In the genomic region with DNA sequence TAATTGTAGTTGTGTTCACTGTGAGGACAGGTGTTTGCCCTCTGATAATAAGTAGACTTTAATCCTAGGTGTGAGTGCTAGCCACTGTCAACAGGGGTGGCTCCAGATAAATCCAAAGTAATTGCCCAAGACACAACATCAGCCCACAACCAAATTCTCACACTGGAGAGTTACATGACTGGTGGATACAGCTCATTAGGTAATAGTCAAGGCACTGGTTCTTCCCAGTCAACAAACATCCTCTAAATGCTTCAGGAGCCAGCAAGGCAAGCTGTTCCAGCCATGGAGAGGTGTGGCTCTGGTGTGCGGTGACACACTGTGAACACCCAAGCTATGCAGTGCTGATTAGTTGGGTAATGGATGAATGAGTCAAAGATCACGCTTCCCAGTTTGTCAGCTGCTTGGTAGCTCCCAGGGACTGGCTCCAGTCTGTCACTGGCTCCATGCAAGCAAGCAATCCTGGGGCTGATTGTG, we compare ENCODE assay signal across 1 cellular context.
TF ChIP-seq lines count a peak whose summit lies in the region.

No MANE protein-coding gene starts in this region.

TF ChIP-seq in K562, 482 proteins besides CTCF, POLR2A, EP300 and RAD21 (continued from another document and continues in another):
- TF ChIP-seq, protein P1, sequence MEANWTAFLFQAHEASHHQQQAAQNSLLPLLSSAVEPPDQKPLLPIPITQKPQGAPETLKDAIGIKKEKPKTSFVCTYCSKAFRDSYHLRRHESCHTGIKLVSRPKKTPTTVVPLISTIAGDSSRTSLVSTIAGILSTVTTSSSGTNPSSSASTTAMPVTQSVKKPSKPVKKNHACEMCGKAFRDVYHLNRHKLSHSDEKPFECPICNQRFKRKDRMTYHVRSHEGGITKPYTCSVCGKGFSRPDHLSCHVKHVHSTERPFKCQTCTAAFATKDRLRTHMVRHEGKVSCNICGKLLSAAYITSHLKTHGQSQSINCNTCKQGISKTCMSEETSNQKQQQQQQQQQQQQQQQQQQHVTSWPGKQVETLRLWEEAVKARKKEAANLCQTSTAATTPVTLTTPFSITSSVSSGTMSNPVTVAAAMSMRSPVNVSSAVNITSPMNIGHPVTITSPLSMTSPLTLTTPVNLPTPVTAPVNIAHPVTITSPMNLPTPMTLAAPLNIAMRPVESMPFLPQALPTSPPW (CRISPR knock-in tag; IDR thresholded peaks at IDR 0.05): no peak
- TF ChIP-seq GABPB2 (CRISPR knock-in tag; conservative IDR thresholded peaks at IDR 0.05) (no peak), HDAC8 (tag; IDR thresholded peaks at IDR 0.05) (no peak), MYC (IDR thresholded peaks at IDR 0.05; ENCODE audit: low read depth, low read length) (no peak), MYC (CRISPR knock-in tag; IDR thresholded peaks at IDR 0.05; ENCODE audit: borderline replicate concordance, low read depth) (no peak), MEF2D (tag; conservative IDR thresholded peaks at IDR 0.05; ENCODE audit: low read depth) (no peak), TGIF2 (CRISPR knock-in tag; IDR thresholded peaks at IDR 0.05) (no peak), BRD4 (IDR thresholded peaks at IDR 0.05) (no peak), DMBX1 (CRISPR knock-in tag; IDR thresholded peaks at IDR 0.05; ENCODE audit: borderline replicate concordance) (no peak), ZNF41 (CRISPR knock-in tag; conservative IDR thresholded peaks at IDR 0.05) (no peak), SPI1 (IDR thresholded peaks at IDR 0.05; ENCODE audit: borderline replicate concordance, low read depth, low read length) (no peak), KLF6 (CRISPR knock-in tag; IDR thresholded peaks at IDR 0.05; ENCODE audit: borderline replicate concordance) (no peak), THRAP3 (IDR thresholded peaks at IDR 0.05; ENCODE audit: borderline replicate concordance) (no peak), RCOR1 (IDR thresholded peaks at IDR 0.05; ENCODE audit: borderline replicate concordance in 1 of 2, low read depth in 2 of 2, low read length in 2 of 2) (0 out of 4 replicates have a peak, but pooled peaks of 1 of the 2 experiments have one; percentile 30), ZNF699 (CRISPR knock-in tag; IDR thresholded peaks at IDR 0.05; ENCODE audit: insufficient replicate concordance) (no peak), SIN3B (IDR thresholded peaks at IDR 0.05; ENCODE audit: low read depth) (no peak), IRF2 (CRISPR knock-in tag; IDR thresholded peaks at IDR 0.05) (no peak), ZNF3 (CRISPR knock-in tag; IDR thresholded peaks at IDR 0.05) (no peak), MAFK (IDR thresholded peaks at IDR 0.05; ENCODE audit: low read length) (no peak), ZNF212 (CRISPR knock-in tag; IDR thresholded peaks at IDR 0.05) (no peak), POLR2AphosphoS2 (IDR thresholded peaks at IDR 0.05; ENCODE audit: low read length) (no peak), ZSCAN29 (IDR thresholded peaks at IDR 0.05) (no peak), ADNP (tag; IDR thresholded peaks at IDR 0.05) (no peak), ZNF589 (CRISPR knock-in tag; IDR thresholded peaks at IDR 0.05; ENCODE audit: low read depth) (no peak), KDM1A (IDR thresholded peaks at IDR 0.05) (peak in 1 of 2 experiments; percentile 14; a peak in 1 of 4 replicates), BRF1 (IDR thresholded peaks at IDR 0.05; ENCODE audit: borderline replicate concordance, extremely low read depth, insufficient read length) (no peak), TAF15 (IDR thresholded peaks at IDR 0.05; ENCODE audit: low read depth, low read length) (no peak), SMARCC2 (IDR thresholded peaks at IDR 0.05; ENCODE audit: low read depth) (no peak), TEAD4 (IDR thresholded peaks at IDR 0.05; ENCODE audit: low read length) (peak; percentile 60), TEAD4 (CRISPR knock-in tag; IDR thresholded peaks at IDR 0.05; ENCODE audit: borderline replicate concordance) (no peak), NCOA1 (IDR thresholded peaks at IDR 0.05; ENCODE audit: low read depth) (no peak), GABPB1 (CRISPR knock-in tag; IDR thresholded peaks at IDR 0.05) (no peak), SMARCA4 (IDR thresholded peaks at IDR 0.05) (peak; percentile 40; the same call in 1 of the 2 replicates), TFAM (CRISPR knock-in tag; conservative IDR thresholded peaks at IDR 0.05) (no peak), HDAC6 (IDR thresholded peaks at IDR 0.05; ENCODE audit: low read depth, low read length) (no peak), HOXB6 (CRISPR knock-in tag; IDR thresholded peaks at IDR 0.05; ENCODE audit: borderline replicate concordance) (no peak)
- TF ChIP-seq, protein P2, sequence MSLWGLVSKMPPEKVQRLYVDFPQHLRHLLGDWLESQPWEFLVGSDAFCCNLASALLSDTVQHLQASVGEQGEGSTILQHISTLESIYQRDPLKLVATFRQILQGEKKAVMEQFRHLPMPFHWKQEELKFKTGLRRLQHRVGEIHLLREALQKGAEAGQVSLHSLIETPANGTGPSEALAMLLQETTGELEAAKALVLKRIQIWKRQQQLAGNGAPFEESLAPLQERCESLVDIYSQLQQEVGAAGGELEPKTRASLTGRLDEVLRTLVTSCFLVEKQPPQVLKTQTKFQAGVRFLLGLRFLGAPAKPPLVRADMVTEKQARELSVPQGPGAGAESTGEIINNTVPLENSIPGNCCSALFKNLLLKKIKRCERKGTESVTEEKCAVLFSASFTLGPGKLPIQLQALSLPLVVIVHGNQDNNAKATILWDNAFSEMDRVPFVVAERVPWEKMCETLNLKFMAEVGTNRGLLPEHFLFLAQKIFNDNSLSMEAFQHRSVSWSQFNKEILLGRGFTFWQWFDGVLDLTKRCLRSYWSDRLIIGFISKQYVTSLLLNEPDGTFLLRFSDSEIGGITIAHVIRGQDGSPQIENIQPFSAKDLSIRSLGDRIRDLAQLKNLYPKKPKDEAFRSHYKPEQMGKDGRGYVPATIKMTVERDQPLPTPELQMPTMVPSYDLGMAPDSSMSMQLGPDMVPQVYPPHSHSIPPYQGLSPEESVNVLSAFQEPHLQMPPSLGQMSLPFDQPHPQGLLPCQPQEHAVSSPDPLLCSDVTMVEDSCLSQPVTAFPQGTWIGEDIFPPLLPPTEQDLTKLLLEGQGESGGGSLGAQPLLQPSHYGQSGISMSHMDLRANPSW (CRISPR knock-in tag; IDR thresholded peaks at IDR 0.05): no peak
- TF ChIP-seq, protein P3, sequence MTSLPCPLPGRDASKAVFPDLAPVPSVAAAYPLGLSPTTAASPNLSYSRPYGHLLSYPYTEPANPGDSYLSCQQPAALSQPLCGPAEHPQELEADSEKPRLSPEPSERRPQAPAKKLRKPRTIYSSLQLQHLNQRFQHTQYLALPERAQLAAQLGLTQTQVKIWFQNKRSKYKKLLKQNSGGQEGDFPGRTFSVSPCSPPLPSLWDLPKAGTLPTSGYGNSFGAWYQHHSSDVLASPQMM (CRISPR knock-in tag; IDR thresholded peaks at IDR 0.05): no peak
- TF ChIP-seq, protein P4, sequence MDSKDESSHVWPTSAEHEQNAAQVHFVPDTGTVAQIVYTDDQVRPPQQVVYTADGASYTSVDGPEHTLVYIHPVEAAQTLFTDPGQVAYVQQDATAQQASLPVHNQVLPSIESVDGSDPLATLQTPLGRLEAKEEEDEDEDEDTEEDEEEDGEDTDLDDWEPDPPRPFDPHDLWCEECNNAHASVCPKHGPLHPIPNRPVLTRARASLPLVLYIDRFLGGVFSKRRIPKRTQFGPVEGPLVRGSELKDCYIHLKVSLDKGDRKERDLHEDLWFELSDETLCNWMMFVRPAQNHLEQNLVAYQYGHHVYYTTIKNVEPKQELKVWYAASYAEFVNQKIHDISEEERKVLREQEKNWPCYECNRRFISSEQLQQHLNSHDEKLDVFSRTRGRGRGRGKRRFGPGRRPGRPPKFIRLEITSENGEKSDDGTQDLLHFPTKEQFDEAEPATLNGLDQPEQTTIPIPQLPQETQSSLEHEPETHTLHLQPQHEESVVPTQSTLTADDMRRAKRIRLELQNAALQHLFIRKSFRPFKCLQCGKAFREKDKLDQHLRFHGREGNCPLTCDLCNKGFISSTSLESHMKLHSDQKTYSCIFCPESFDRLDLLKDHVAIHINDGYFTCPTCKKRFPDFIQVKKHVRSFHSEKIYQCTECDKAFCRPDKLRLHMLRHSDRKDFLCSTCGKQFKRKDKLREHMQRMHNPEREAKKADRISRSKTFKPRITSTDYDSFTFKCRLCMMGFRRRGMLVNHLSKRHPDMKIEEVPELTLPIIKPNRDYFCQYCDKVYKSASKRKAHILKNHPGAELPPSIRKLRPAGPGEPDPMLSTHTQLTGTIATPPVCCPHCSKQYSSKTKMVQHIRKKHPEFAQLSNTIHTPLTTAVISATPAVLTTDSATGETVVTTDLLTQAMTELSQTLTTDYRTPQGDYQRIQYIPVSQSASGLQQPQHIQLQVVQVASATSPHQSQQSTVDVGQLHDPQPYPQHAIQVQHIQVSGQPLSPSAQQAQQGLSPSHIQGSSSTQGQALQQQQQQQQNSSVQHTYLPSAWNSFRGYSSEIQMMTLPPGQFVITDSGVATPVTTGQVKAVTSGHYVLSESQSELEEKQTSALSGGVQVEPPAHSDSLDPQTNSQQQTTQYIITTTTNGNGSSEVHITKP (IDR thresholded peaks at IDR 0.05; ENCODE audit: partially characterized antibody): peak; percentile 31
- TF ChIP-seq, protein P5, sequence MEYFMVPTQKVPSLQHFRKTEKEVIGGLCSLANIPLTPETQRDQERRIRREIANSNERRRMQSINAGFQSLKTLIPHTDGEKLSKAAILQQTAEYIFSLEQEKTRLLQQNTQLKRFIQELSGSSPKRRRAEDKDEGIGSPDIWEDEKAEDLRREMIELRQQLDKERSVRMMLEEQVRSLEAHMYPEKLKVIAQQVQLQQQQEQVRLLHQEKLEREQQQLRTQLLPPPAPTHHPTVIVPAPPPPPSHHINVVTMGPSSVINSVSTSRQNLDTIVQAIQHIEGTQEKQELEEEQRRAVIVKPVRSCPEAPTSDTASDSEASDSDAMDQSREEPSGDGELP (CRISPR knock-in tag; IDR thresholded peaks at IDR 0.05; ENCODE audit: borderline replicate concordance): peak; percentile 43; the same call in 1 of the 2 replicates
- TF ChIP-seq, protein P6, sequence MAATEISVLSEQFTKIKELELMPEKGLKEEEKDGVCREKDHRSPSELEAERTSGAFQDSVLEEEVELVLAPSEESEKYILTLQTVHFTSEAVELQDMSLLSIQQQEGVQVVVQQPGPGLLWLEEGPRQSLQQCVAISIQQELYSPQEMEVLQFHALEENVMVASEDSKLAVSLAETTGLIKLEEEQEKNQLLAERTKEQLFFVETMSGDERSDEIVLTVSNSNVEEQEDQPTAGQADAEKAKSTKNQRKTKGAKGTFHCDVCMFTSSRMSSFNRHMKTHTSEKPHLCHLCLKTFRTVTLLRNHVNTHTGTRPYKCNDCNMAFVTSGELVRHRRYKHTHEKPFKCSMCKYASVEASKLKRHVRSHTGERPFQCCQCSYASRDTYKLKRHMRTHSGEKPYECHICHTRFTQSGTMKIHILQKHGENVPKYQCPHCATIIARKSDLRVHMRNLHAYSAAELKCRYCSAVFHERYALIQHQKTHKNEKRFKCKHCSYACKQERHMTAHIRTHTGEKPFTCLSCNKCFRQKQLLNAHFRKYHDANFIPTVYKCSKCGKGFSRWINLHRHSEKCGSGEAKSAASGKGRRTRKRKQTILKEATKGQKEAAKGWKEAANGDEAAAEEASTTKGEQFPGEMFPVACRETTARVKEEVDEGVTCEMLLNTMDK (IDR thresholded peaks at IDR 0.05; ENCODE audit: borderline replicate concordance, insufficient read depth, low read depth, low read length, poor library complexity, severe bottlenecking): no peak
- TF ChIP-seq, protein P7, sequence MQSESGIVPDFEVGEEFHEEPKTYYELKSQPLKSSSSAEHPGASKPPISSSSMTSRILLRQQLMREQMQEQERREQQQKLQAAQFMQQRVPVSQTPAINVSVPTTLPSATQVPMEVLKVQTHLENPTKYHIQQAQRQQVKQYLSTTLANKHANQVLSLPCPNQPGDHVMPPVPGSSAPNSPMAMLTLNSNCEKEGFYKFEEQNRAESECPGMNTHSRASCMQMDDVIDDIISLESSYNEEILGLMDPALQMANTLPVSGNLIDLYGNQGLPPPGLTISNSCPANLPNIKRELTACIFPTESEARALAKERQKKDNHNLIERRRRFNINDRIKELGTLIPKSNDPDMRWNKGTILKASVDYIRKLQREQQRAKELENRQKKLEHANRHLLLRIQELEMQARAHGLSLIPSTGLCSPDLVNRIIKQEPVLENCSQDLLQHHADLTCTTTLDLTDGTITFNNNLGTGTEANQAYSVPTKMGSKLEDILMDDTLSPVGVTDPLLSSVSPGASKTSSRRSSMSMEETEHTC (IDR thresholded peaks at IDR 0.05): no peak
- TF ChIP-seq, protein P8, sequence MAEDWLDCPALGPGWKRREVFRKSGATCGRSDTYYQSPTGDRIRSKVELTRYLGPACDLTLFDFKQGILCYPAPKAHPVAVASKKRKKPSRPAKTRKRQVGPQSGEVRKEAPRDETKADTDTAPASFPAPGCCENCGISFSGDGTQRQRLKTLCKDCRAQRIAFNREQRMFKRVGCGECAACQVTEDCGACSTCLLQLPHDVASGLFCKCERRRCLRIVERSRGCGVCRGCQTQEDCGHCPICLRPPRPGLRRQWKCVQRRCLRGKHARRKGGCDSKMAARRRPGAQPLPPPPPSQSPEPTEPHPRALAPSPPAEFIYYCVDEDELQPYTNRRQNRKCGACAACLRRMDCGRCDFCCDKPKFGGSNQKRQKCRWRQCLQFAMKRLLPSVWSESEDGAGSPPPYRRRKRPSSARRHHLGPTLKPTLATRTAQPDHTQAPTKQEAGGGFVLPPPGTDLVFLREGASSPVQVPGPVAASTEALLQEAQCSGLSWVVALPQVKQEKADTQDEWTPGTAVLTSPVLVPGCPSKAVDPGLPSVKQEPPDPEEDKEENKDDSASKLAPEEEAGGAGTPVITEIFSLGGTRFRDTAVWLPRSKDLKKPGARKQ (CRISPR knock-in tag; IDR thresholded peaks at IDR 0.05): no peak
- TF ChIP-seq, protein P9, sequence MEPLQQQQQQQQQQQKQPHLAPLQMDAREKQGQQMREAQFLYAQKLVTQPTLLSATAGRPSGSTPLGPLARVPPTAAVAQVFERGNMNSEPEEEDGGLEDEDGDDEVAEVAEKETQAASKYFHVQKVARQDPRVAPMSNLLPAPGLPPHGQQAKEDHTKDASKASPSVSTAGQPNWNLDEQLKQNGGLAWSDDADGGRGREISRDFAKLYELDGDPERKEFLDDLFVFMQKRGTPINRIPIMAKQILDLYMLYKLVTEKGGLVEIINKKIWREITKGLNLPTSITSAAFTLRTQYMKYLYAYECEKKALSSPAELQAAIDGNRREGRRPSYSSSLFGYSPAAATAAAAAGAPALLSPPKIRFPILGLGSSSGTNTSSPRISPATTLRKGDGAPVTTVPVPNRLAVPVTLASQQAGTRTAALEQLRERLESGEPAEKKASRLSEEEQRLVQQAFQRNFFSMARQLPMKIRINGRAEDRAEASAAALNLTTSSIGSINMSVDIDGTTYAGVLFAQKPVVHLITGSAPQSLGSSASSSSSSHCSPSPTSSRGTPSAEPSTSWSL (CRISPR knock-in tag; IDR thresholded peaks at IDR 0.05; ENCODE audit: borderline replicate concordance): no peak
- TF ChIP-seq, protein P10, sequence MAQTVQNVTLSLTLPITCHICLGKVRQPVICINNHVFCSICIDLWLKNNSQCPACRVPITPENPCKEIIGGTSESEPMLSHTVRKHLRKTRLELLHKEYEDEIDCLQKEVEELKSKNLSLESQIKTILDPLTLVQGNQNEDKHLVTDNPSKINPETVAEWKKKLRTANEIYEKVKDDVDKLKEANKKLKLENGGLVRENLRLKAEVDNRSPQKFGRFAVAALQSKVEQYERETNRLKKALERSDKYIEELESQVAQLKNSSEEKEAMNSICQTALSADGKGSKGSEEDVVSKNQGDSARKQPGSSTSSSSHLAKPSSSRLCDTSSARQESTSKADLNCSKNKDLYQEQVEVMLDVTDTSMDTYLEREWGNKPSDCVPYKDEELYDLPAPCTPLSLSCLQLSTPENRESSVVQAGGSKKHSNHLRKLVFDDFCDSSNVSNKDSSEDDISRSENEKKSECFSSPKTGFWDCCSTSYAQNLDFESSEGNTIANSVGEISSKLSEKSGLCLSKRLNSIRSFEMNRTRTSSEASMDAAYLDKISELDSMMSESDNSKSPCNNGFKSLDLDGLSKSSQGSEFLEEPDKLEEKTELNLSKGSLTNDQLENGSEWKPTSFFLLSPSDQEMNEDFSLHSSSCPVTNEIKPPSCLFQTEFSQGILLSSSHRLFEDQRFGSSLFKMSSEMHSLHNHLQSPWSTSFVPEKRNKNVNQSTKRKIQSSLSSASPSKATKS (CRISPR knock-in tag; IDR thresholded peaks at IDR 0.05): no peak
